Comparison of ENCODE assay signal across 10 cellular contexts in genomic region chr11:35313066-35313765, GRCh38.
DNase-seq lines count a peak whose midpoint lies in the region; ATAC-seq and TF ChIP-seq lines count a peak whose summit lies in the region.
"Had no signal": no experiment of that assay in that cellular context is flagged by ENCODE, and none has a peak within 500 bp of the region (broad histone marks: within the 10 kb centered on the region; RNA-seq: fewer than 3 reads in every experiment).

No MANE protein-coding gene starts in this region.

- ATAC-seq in GM18873 (IDR thresholded peaks at IDR 0.05; ENCODE audit: low FRiP score, unreplicated experiment) (peak; percentile 58), HG02610 (IDR thresholded peaks at IDR 0.05; ENCODE audit: unreplicated experiment) (peak; percentile 89), naive B cell (ENCODE audit: low read depth in 2 of 2) (peak; percentile 96 to 98)

- 72 to 83% (median 81%) methylated on average over 7 of the region's 7 CpGs for WGBS in stomach, 5 donors

- H3K4me3 Mint-ChIP-seq in IgD-negative memory B cell (peak overlapping the region; percentile 2 to 88 (median 26)), naive B cell (peak overlapping the region; percentile 10 to 83 (median 54))

- no peak for TF ChIP-seq POLR2A in stomach (IDR thresholded peaks at IDR 0.05)

- peak overlapping the region; percentile 28 to 91 (median 86) for H3K27ac Mint-ChIP-seq in IgD-negative memory B cell
- peak overlapping the region; percentile 22 to 96 (median 90) for H3K27ac Mint-ChIP-seq in naive B cell

- H3K36me3 ChIP-seq in stomach = no peaks in the 10 kb centered on the region
- H3K36me3 ChIP-seq: MG63 had no signal

- no peak for TF ChIP-seq EP300 in stomach (IDR thresholded peaks at IDR 0.05)

- H3K9me3 Mint-ChIP-seq in IgD-negative memory B cell = no peaks in the 10 kb centered on the region
- no peaks in the 10 kb centered on the region for H3K9me3 Mint-ChIP-seq in naive B cell

- H3K4me3 ChIP-seq in stomach = no peak overlapping the region
- H3K4me3 ChIP-seq: MG63 had no signal

- H3K9me3 ChIP-seq in stomach = no peaks in the 10 kb centered on the region
- H3K9me3 ChIP-seq: MG63 had no signal

- H3K27me3 ChIP-seq in stomach = no peaks in the 10 kb centered on the region
- H3K27me3 ChIP-seq: MG63 had no signal

- no peaks in the 10 kb centered on the region for H3K36me3 Mint-ChIP-seq in IgD-negative memory B cell
- no peaks in the 10 kb centered on the region for H3K36me3 Mint-ChIP-seq in naive B cell

- H3K4me1 ChIP-seq in stomach = no peaks in the 10 kb centered on the region
- H3K4me1 ChIP-seq: parathyroid adenoma had no signal

- H3K27me3 Mint-ChIP-seq in IgD-negative memory B cell (no peaks in the 10 kb centered on the region), naive B cell (no peaks in the 10 kb centered on the region)

- no peak for TF ChIP-seq CTCF in stomach (IDR thresholded peaks at IDR 0.05)

- DNase-seq in naive B cell (peak; percentile 77), stomach (no peak), mucosa of gallbladder (ENCODE audit: low spot score) (no peak), NCI-H524 treated with DMSO at 0.1 percent for 48 hours (lab: John Stamatoyannopoulos, UW) (no peak), mesenteric fat pad (ENCODE audit: low spot score) (no peak)
- DNase-seq: MG63 had no signal

- H3K4me1 Mint-ChIP-seq in IgD-negative memory B cell (peaks cover 18 to 41% (median 29%) of the 10 kb centered on the region in 3 donors), naive B cell (peaks cover 26 to 78% (median 57%) of the 10 kb centered on the region in 3 donors)

- intact Hi-C loops in stomach (cut with DNase I; ENCODE audit: low total_unique reads) = no loop called here

- no peak overlapping the region for H3K27ac ChIP-seq in stomach
- H3K27ac ChIP-seq: parathyroid adenoma had no signal
